ENCODE assay signal across 20 cellular contexts in genomic region chr4:153244969-153245368, GRCh38.
"Had no signal": no experiment of that assay in that cellular context is flagged by ENCODE, and none has a peak within 500 bp of the region (broad histone marks: within the 10 kb centered on the region; RNA-seq: fewer than 3 reads in every experiment).

No MANE protein-coding gene starts in this region.

- H3K27me3 ChIP-seq: right lobe of liver, testis, upper lobe of right lung had no signal

- H3K27ac ChIP-seq: coronary artery, epithelial cell of prostate, lower lobe of right lung, parathyroid adenoma, right lobe of liver, skin epidermis, testis, upper lobe of right lung had no signal

- H3K9ac ChIP-seq: parathyroid adenoma had no signal

- ATAC-seq: activated T-helper 17 cell treated with anti-CD3 and anti-CD28 coated beads, Interleukin-2, amount 50 U/mL, for 72 hours; left lobe of liver; lower lobe of right lung; natural killer cell; right lobe of liver; stimulated activated memory B cell treated with anti-CD40 and anti-IgM and Interleukin-4, amounts not matched to agents 10 μg/mL and 1 μg/mL and 100 μg/mL, for 72 hours; T-cell; upper lobe of right lung had no signal

- H3K9me3 ChIP-seq: lower lobe of right lung, right lobe of liver, testis, upper lobe of right lung had no signal

- DNase-seq: activated naive CD4-positive, alpha-beta T cell; activated naive CD8-positive, alpha-beta T cell treated with anti-CD3 and anti-CD28 coated beads for 36 hours; activated T-cell treated with anti-CD3 and anti-CD28 coated beads, Interleukin-2, amount 50 U/mL, for 24 hours; kidney; lower lobe of right lung; natural killer cell; right lobe of liver; stimulated activated CD4-positive, alpha-beta T cell treated with anti-CD3 and anti-CD28 coated beads, Interleukin-2, amount 100 ng/mL, for 24 hours; T-cell; testis; upper lobe of right lung had no signal

- FAIRE-seq: bronchial epithelial cell, kidney, TTC549 had no signal

- H3K4me3 ChIP-seq: coronary artery, lower lobe of right lung, right lobe of liver, skin epidermis, testis, upper lobe of right lung had no signal

- H3K36me3 ChIP-seq: lower lobe of right lung, right lobe of liver, upper lobe of right lung had no signal
